Comparison of ENCODE assay signal across 24 cellular contexts in the genomic region with DNA sequence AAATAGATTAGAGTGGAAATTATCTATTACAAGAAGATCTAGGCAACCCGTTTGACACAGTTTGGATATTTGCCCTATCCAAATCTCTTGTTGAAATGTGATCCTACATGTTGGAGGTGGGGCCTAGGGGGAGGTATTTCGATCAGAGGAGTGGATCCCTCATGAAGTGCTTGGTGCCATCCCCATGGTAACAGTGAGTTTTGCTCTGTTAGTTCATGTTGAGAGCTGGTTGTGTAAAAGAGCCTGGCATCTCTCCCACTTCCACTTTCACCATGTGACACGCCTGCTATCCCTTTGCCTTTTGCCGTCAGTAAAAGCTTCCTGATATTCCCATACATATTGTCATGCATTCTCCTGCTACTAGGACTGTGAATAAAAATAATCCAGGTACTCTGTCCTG.
DNase-seq lines count a peak whose midpoint lies in the region; ATAC-seq and TF ChIP-seq lines count a peak whose summit lies in the region.
"Had no signal": no experiment of that assay in that cellular context is flagged by ENCODE, and none has a peak within 500 bp of the region (broad histone marks: within the 10 kb centered on the region; RNA-seq: fewer than 3 reads in every experiment).

No MANE protein-coding gene starts in this region.

- no peak overlapping the region for H2AFZ ChIP-seq in hepatocyte

- no peaks in the 10 kb centered on the region for H3K36me3 Mint-ChIP-seq in activated T-cell treated with anti-CD3 and anti-CD28 coated beads, Interleukin-2, amount 50 U/mL, for 72 hours (ENCODE audit: insufficient read depth in 2 of 2)

- H3K27me3 ChIP-seq in right cardiac atrium (ENCODE audit: control insufficient read depth, insufficient read depth) (no peaks in the 10 kb centered on the region), right atrium auricular region (no peaks in the 10 kb centered on the region), hepatocyte (no peaks in the 10 kb centered on the region)
- H3K27me3 ChIP-seq: cardiac muscle cell had no signal

- H3K4me2 ChIP-seq in hepatocyte = no peak overlapping the region
- H3K4me2 ChIP-seq: KMS-11, SK-N-SH had no signal

- H3K27ac ChIP-seq in right cardiac atrium (ENCODE audit: low read length) = no peak overlapping the region
- H3K27ac ChIP-seq in right atrium auricular region = no peak overlapping the region
- H3K27ac ChIP-seq in hepatocyte = no peak overlapping the region
- H3K27ac ChIP-seq: cardiac muscle cell, dorsolateral prefrontal cortex, KMS-11 had no signal

- H3K4me3 Mint-ChIP-seq in activated T-cell treated with anti-CD3 and anti-CD28 coated beads, Interleukin-2, amount 50 U/mL, for 72 hours = no peak overlapping the region
- H3K4me3 Mint-ChIP-seq: HFFc6; stimulated activated naive CD8-positive, alpha-beta T cell treated with anti-CD3 and anti-CD28 coated beads, Interleukin-15, Interleukin-2, amounts not matched to agents 100 ng/mL and 50 ng/mL, for 24 hours had no signal

- DNase-seq in right cardiac atrium (peak in 2 of 3 donors; percentile 23 to 47), right atrium auricular region (ENCODE audit: low spot score) (no peak), NCI-H510A (lab: John Stamatoyannopoulos, UW) (peak; percentile 4), iPS-NIHi11 (ENCODE audit: low spot score) (peak; percentile 23), hepatocyte (ENCODE audit: low spot score) (no peak), Ammon's horn (ENCODE audit: low spot score) (no peak), amygdala (lab: John Stamatoyannopoulos, UW) (no peak)
- DNase-seq in activated T-cell treated with anti-CD3 and anti-CD28 coated beads, Interleukin-2, amount 50 U/mL, for 72 hours = no peak
- DNase-seq: activated CD4-positive, alpha-beta T cell treated with anti-CD3 and anti-CD28 coated beads for 1 hour; dorsolateral prefrontal cortex; GF-D8; HFFc6; NCI-H146; NCI-H774; occipital lobe; SK-N-SH; stimulated activated CD4-positive, alpha-beta T cell treated with anti-CD3 and anti-CD28 coated beads, Interleukin-1b, Interleukin-23, amount 100 ng/mL, for 48 hours; T1000 had no signal

- no peak for TF ChIP-seq CTCF in right atrium auricular region (IDR thresholded peaks at IDR 0.05)
- TF ChIP-seq CTCF in hepatocyte (IDR thresholded peaks at IDR 0.05; ENCODE audit: poor library complexity) = no peak

- no peaks in the 10 kb centered on the region for H3K4me1 Mint-ChIP-seq in activated T-cell treated with anti-CD3 and anti-CD28 coated beads, Interleukin-2, amount 50 U/mL, for 72 hours (ENCODE audit: low read depth)

- H3K27me3 Mint-ChIP-seq in activated T-cell treated with anti-CD3 and anti-CD28 coated beads, Interleukin-2, amount 50 U/mL, for 72 hours (ENCODE audit: low read depth) = no peaks in the 10 kb centered on the region
- H3K27me3 Mint-ChIP-seq: stimulated activated naive CD8-positive, alpha-beta T cell treated with anti-CD3 and anti-CD28 coated beads, Interleukin-15, Interleukin-2, amounts not matched to agents 100 ng/mL and 50 ng/mL, for 24 hours had no signal

- H3K9me3 Mint-ChIP-seq in activated T-cell treated with anti-CD3 and anti-CD28 coated beads, Interleukin-2, amount 50 U/mL, for 72 hours = peaks cover 2 to 4% of the 10 kb centered on the region in 2 donors
- H3K9me3 Mint-ChIP-seq: activated T-helper 2 cell treated with anti-CD3 and anti-CD28 coated beads, Interferon-gamma antibody, Interleukin-2, Interleukin-4, amounts not matched to agents 10 μg/mL and 5 μg/mL and 100 μg/mL, durations not matched to agents 14 hours and 24 hours and 36 hours; HFFc6; stimulated activated naive CD8-positive, alpha-beta T cell treated with anti-CD3 and anti-CD28 coated beads, Interleukin-15, Interleukin-2, amounts not matched to agents 100 ng/mL and 50 ng/mL, for 24 hours had no signal

- intact Hi-C loops in right cardiac atrium (cut with DNase I) = no loop called here

- no peaks in the 10 kb centered on the region for H3K9me2 ChIP-seq in hepatocyte (replicated peaks; ENCODE audit: insufficient read depth)
- H3K9me2 ChIP-seq: SK-N-SH had no signal

- 47% methylated on average over 4 of the region's 4 CpGs for WGBS in right cardiac atrium
- 82% methylated on average over 4 of the region's 4 CpGs for WGBS in hepatocyte (ENCODE audit: low lambda C conversion rate, missing lambda C conversion rate)

- ATAC-seq in right cardiac atrium = peak in 1 of 2 donors; percentile 55
- no peak for ATAC-seq in activated T-cell treated with anti-CD3 and anti-CD28 coated beads, Interleukin-2, amount 50 U/mL, for 72 hours (replicated peaks in 1 of 2)
- ATAC-seq: GM12878, Panc1 had no signal

- no peak overlapping the region for H3K27ac Mint-ChIP-seq in activated T-cell treated with anti-CD3 and anti-CD28 coated beads, Interleukin-2, amount 50 U/mL, for 72 hours
- H3K27ac Mint-ChIP-seq: activated T-helper 2 cell treated with anti-CD3 and anti-CD28 coated beads, Interferon-gamma antibody, Interleukin-2, Interleukin-4, amounts not matched to agents 10 μg/mL and 5 μg/mL and 100 μg/mL, durations not matched to agents 14 hours and 24 hours and 36 hours; HFFc6; stimulated activated naive CD8-positive, alpha-beta T cell treated with anti-CD3 and anti-CD28 coated beads, Interleukin-15, Interleukin-2, amounts not matched to agents 100 ng/mL and 50 ng/mL, for 24 hours had no signal

- H3K9me3 ChIP-seq in right cardiac atrium (ENCODE audit: control insufficient read depth, low read length) (no peaks in the 10 kb centered on the region), right atrium auricular region (no peaks in the 10 kb centered on the region), hepatocyte (ENCODE audit: low read depth) (no peaks in the 10 kb centered on the region)
- H3K9me3 ChIP-seq: SK-N-SH had no signal

- peaks cover 2% of the 10 kb centered on the region for H3K4me1 ChIP-seq in right cardiac atrium (ENCODE audit: control insufficient read depth, insufficient read depth, low read length)
- H3K4me1 ChIP-seq in right atrium auricular region = peaks cover 0 to 6% of the 10 kb centered on the region in 2 donors
- no peaks in the 10 kb centered on the region for H3K4me1 ChIP-seq in hepatocyte (ENCODE audit: insufficient read depth)

- H3K4me3 ChIP-seq in right cardiac atrium (ENCODE audit: low read length) (no peak overlapping the region), right atrium auricular region (no peak overlapping the region), hepatocyte (no peak overlapping the region)
- H3K4me3 ChIP-seq: cardiac muscle cell, dorsolateral prefrontal cortex, GM12878 had no signal

- no peaks in the 10 kb centered on the region for H3K79me2 ChIP-seq in hepatocyte

- no peaks in the 10 kb centered on the region for H4K20me1 ChIP-seq in hepatocyte (ENCODE audit: insufficient read depth, poor library complexity, severe bottlenecking)

- H3K36me3 ChIP-seq in right atrium auricular region = no peaks in the 10 kb centered on the region
- H3K36me3 ChIP-seq in hepatocyte (replicated peaks; ENCODE audit: insufficient read depth, low read depth) = no peaks in the 10 kb centered on the region
- H3K36me3 ChIP-seq: cardiac muscle cell had no signal

Comparison
In these comparisons a context has a peak if more than half of its experiments do, and no peak if none do; other contexts are left out.
1. DNase-seq: peak in right cardiac atrium (2 of 3), NCI-H510A (single experiment) and iPS-NIHi11 (single experiment); none in right atrium auricular region (single experiment), activated T-cell treated with anti-CD3 and anti-CD28 coated beads, Interleukin-2, amount 50 U/mL, for 72 hours (0 of 2), hepatocyte (single experiment), Ammon's horn (single experiment) and amygdala (0 of 56).